ENCODE assay signal across 17 cellular contexts in genomic region chr21:37474342-37474741, GRCh38.
DNase-seq lines count a peak whose midpoint lies in the region; ATAC-seq and TF ChIP-seq lines count a peak whose summit lies in the region.
"Had no signal": no experiment of that assay in that cellular context is flagged by ENCODE, and none has a peak within 500 bp of the region (broad histone marks: within the 10 kb centered on the region; RNA-seq: fewer than 3 reads in every experiment).

No MANE protein-coding gene starts in this region.

- intact Hi-C loops in heart left ventricle (cut with DNase I) = no loop called here
- intact Hi-C loops in Right ventricle myocardium inferior (cut with DNase I) = no loop called here

- H3K27me3 ChIP-seq in heart left ventricle = no peaks in the 10 kb centered on the region
- H3K27me3 ChIP-seq in smooth muscle cell (ENCODE audit: low read depth) = no peaks in the 10 kb centered on the region
- H3K27me3 ChIP-seq: BE2C had no signal

- peaks cover 97% of the 10 kb centered on the region for H3K79me2 ChIP-seq in smooth muscle cell (ENCODE audit: low read depth)

- peaks cover 97% of the 10 kb centered on the region for H4K20me1 ChIP-seq in smooth muscle cell (ENCODE audit: low read depth)

- no peak overlapping the region for H3K4me2 ChIP-seq in smooth muscle cell
- H3K4me2 ChIP-seq: A549 had no signal

- WGBS in heart left ventricle, 4 donors = 59 to 70% (median 68%) methylated on average over 3 of the region's 3 CpGs
- 97% methylated on average over 3 of the region's 3 CpGs for WGBS in smooth muscle cell (ENCODE audit: low lambda C conversion rate)

- H3K27ac ChIP-seq in heart left ventricle (peak overlapping the region in 3 of 12 donors; percentile 2 to 8 (median 4)), smooth muscle cell (ENCODE audit: low read depth) (peak overlapping the region; percentile 32)
- H3K27ac ChIP-seq: A549 had no signal

- ATAC-seq in heart left ventricle (peak in 3 of 4 donors; percentile 32 to 38 (median 37)), Right ventricle myocardium inferior (no peak), T-helper 17 cell (no peak), GM21737 (IDR thresholded peaks at IDR 0.05; ENCODE audit: unreplicated experiment) (no peak)
- no peak for ATAC-seq in effector memory CD8-positive, alpha-beta T cell (replicated peaks)
- ATAC-seq: A549 had no signal

- no peaks in the 10 kb centered on the region for H3K27me3 Mint-ChIP-seq in T-helper 17 cell
- H3K27me3 Mint-ChIP-seq in effector memory CD8-positive, alpha-beta T cell = no peaks in the 10 kb centered on the region
- H3K27me3 Mint-ChIP-seq: IgD-negative memory B cell had no signal

- no peak overlapping the region for H3K9ac ChIP-seq in smooth muscle cell (ENCODE audit: low read depth)

- no peak overlapping the region for H3K4me3 ChIP-seq in heart left ventricle
- no peak overlapping the region for H3K4me3 ChIP-seq in smooth muscle cell
- H3K4me3 ChIP-seq: A549 had no signal

- no peak overlapping the region for H2AFZ ChIP-seq in smooth muscle cell (ENCODE audit: low read depth)

- H3K9me3 ChIP-seq in heart left ventricle (no peaks in the 10 kb centered on the region), T-helper 17 cell (ENCODE audit: control insufficient read depth, low read length, poor library complexity, severe bottlenecking) (no peaks in the 10 kb centered on the region), smooth muscle cell (replicated peaks; ENCODE audit: low read depth) (no peaks in the 10 kb centered on the region)
- H3K9me3 ChIP-seq: A549, BE2C had no signal

- H3F3A ChIP-seq in smooth muscle cell (ENCODE audit: low read depth) = peaks cover 3% of the 10 kb centered on the region

- H3K27ac Mint-ChIP-seq in T-helper 17 cell = peak overlapping the region; percentile 65
- peak overlapping the region; percentile 30 to 39 for H3K27ac Mint-ChIP-seq in effector memory CD8-positive, alpha-beta T cell
- H3K27ac Mint-ChIP-seq: IgD-negative memory B cell had no signal

- H3K9me3 Mint-ChIP-seq in effector memory CD8-positive, alpha-beta T cell = no peaks in the 10 kb centered on the region
- H3K9me3 Mint-ChIP-seq: IgD-negative memory B cell had no signal

- no peak overlapping the region for H3K4me3 Mint-ChIP-seq in T-helper 17 cell
- H3K4me3 Mint-ChIP-seq in effector memory CD8-positive, alpha-beta T cell = peak overlapping the region in 1 of 2 donors; percentile 25

- H3K4me1 Mint-ChIP-seq in T-helper 17 cell = peaks cover 46% of the 10 kb centered on the region
- peaks cover 31 to 64% of the 10 kb centered on the region in 2 donors for H3K4me1 Mint-ChIP-seq in effector memory CD8-positive, alpha-beta T cell (ENCODE audit: low read depth in 2 of 2)

- TF ChIP-seq CTCF in heart left ventricle (IDR thresholded peaks at IDR 0.05) (no peak), smooth muscle cell (IDR thresholded peaks at IDR 0.05; ENCODE audit: borderline replicate concordance, insufficient read depth, poor library complexity, severe bottlenecking) (no peak)

- no peak for DNase-seq in heart left ventricle
- DNase-seq in Right ventricle myocardium inferior (ENCODE audit: missing footprints) = no peak
- no peak for DNase-seq in T-helper 17 cell
- no peak for DNase-seq in effector memory CD8-positive, alpha-beta T cell
- no peak for DNase-seq in smooth muscle cell (lab: John Stamatoyannopoulos, UW; ENCODE audit: unreplicated experiment)
- no peak for DNase-seq in NCI-H226
- DNase-seq: BE2C, COR-L47, DMS79, MV-4-11, NCI-H1105 treated with DMSO at 0.1 percent for 48 hours, NCI-H2029 treated with DMSO at 0.1 percent for 48 hours, NCI-H2171, NCI-H526 had no signal

- TF ChIP-seq POLR2A in heart left ventricle (IDR thresholded peaks at IDR 0.05) = no peak

- H3K4me1 ChIP-seq in heart left ventricle = peaks cover 3 to 80% (median 50%) of the 10 kb centered on the region in 12 donors
- no peaks in the 10 kb centered on the region for H3K4me1 ChIP-seq in smooth muscle cell (ENCODE audit: low read depth)

- peaks cover 0 to 22% (median 7%) of the 10 kb centered on the region in 9 donors for H3K36me3 ChIP-seq in heart left ventricle
- H3K36me3 ChIP-seq in smooth muscle cell (ENCODE audit: low read depth) = no peaks in the 10 kb centered on the region
- H3K36me3 ChIP-seq: BE2C had no signal

- H3K36me3 Mint-ChIP-seq in T-helper 17 cell (ENCODE audit: low read depth) = no peaks in the 10 kb centered on the region
- H3K36me3 Mint-ChIP-seq in effector memory CD8-positive, alpha-beta T cell (ENCODE audit: insufficient read depth) = peaks cover 15% of the 10 kb centered on the region
- H3K36me3 Mint-ChIP-seq: IgD-negative memory B cell had no signal

Comparison
In these comparisons a context has a peak if more than half of its experiments do, and no peak if none do; other contexts are left out.
1. ATAC-seq: peak in heart left ventricle (3 of 4); none in Right ventricle myocardium inferior (single experiment), T-helper 17 cell (single experiment), effector memory CD8-positive, alpha-beta T cell (single experiment) and GM21737 (single experiment).